20 cellular contexts compared by ENCODE assay signal in genomic region chr6:25248100-25248499, GRCh38.
A peak's percentile ranks its signal among the peaks of the same experiment; 100 is the strongest.
DNase-seq lines count a peak whose midpoint lies in the region; FAIRE-seq and TF ChIP-seq lines count a peak whose summit lies in the region.
"Had no signal": no experiment of that assay in that cellular context is flagged by ENCODE, and none has a peak within 500 bp of the region (broad histone marks: within the 10 kb centered on the region; RNA-seq: fewer than 3 reads in every experiment).

No MANE protein-coding gene starts in this region.

- DNase-seq in H54 (ENCODE audit: insufficient read length, low spot score) (peak; percentile 12), SW480 (ENCODE audit: low spot score) (peak; percentile 13), fibroblast of pulmonary artery (ENCODE audit: low read depth) (peak; percentile 42), smooth muscle cell of the brain vasculature (ENCODE audit: low read depth, low spot score) (peak; percentile 35), ecto neural progenitor cell (ENCODE audit: low spot score) (no peak), NAMALWA (ENCODE audit: low spot score) (no peak), HK-2 (ENCODE audit: unreplicated experiment) (no peak)
- DNase-seq: activated CD4-positive, alpha-beta T cell treated with anti-CD3 and anti-CD28 coated beads for 48 hours; activated T-cell treated with anti-CD3 and anti-CD28 coated beads for 4 hours; CD4-positive, alpha-beta memory T cell; GF-D8; heart left ventricle; islet precursor cell; NCI-H1417; NCI-H345; sigmoid colon had no signal

- TF ChIP-seq POLR2A in H54 (IDR thresholded peaks at IDR 0.05; ENCODE audit: low read depth, low read length): no peak

- H3K4me3 ChIP-seq in fibroblast of pulmonary artery (replicated peaks; ENCODE audit: low read depth, low read length): no peak overlapping the region
- H3K4me3 ChIP-seq: heart left ventricle, K562, sigmoid colon, SJSA1, tibial nerve had no signal

- peak; percentile 95 for FAIRE-seq in H54 (lab: Jason Lieb, UNC)
- FAIRE-seq: endometrium, K562 had no signal

- TF ChIP-seq CTCF in fibroblast of pulmonary artery (IDR thresholded peaks at IDR 0.05; ENCODE audit: low read length, missing control alignments): no peak

Comparison
In these comparisons a context has a peak if more than half of its experiments do, and no peak if none do; other contexts are left out.
1. DNase-seq: peak in H54 (single experiment), SW480 (single experiment), fibroblast of pulmonary artery (single experiment) and smooth muscle cell of the brain vasculature (single experiment); none in ecto neural progenitor cell (single experiment), NAMALWA (single experiment) and HK-2 (single experiment).